10 cellular contexts compared by ENCODE assay signal in genomic region chr2:9769171-9770005, GRCh38.
A peak's percentile ranks its signal among the peaks of the same experiment; 100 is the strongest.
DNase-seq lines count a peak whose midpoint lies in the region; ATAC-seq and TF ChIP-seq lines count a peak whose summit lies in the region.
"Had no signal": no experiment of that assay in that cellular context is flagged by ENCODE, and none has a peak within 500 bp of the region (broad histone marks: within the 10 kb centered on the region; RNA-seq: fewer than 3 reads in every experiment).

No MANE protein-coding gene starts in this region.

- no peak for TF ChIP-seq CTCF in uterus (IDR thresholded peaks at IDR 0.05)

- no peaks in the 10 kb centered on the region for H3K27me3 ChIP-seq in uterus
- H3K27me3 ChIP-seq: cardiac muscle cell had no signal

- ATAC-seq in natural killer cell treated with Interleukin-12 subunit alpha and Interleukin-12 subunit beta and Interleukin-15 and Interleukin-18, amount 100 ng/mL, for 72 hours = no peak

- no peak overlapping the region for H3K27ac Mint-ChIP-seq in natural killer cell treated with Interleukin-12 subunit alpha and Interleukin-12 subunit beta and Interleukin-15 and Interleukin-18, amount 100 ng/mL, for 72 hours
- H3K27ac Mint-ChIP-seq: T-helper 1 cell treated with Interleukin-12 subunit alpha and Interleukin-12 subunit beta and Interleukin-4 antibody, amounts not matched to agents 30 μg/mL and 1 μg/mL, for 36 hours had no signal

- no peak for TF ChIP-seq POLR2A in uterus (IDR thresholded peaks at IDR 0.05)

- peaks cover 0 to 7% of the 10 kb centered on the region in 2 donors for H3K4me1 ChIP-seq in uterus

- H3K9me3 Mint-ChIP-seq in natural killer cell treated with Interleukin-12 subunit alpha and Interleukin-12 subunit beta and Interleukin-15 and Interleukin-18, amount 100 ng/mL, for 72 hours = no peaks in the 10 kb centered on the region
- H3K9me3 Mint-ChIP-seq: T-helper 1 cell treated with Interleukin-12 subunit alpha and Interleukin-12 subunit beta and Interleukin-4 antibody, amounts not matched to agents 30 μg/mL and 1 μg/mL, for 36 hours had no signal

- H3K4me3 Mint-ChIP-seq in natural killer cell treated with Interleukin-12 subunit alpha and Interleukin-12 subunit beta and Interleukin-15 and Interleukin-18, amount 100 ng/mL, for 72 hours = no peak overlapping the region
- H3K4me3 Mint-ChIP-seq: T-helper 1 cell treated with Interleukin-12 subunit alpha and Interleukin-12 subunit beta and Interleukin-4 antibody, amounts not matched to agents 30 μg/mL and 1 μg/mL, for 36 hours had no signal

- H3K4me3 ChIP-seq in uterus = no peak overlapping the region
- H3K4me3 ChIP-seq: cardiac muscle cell had no signal

- H3K9me3 ChIP-seq in uterus = no peaks in the 10 kb centered on the region

- DNase-seq in activated CD8-positive, alpha-beta memory T cell treated with anti-CD3 and anti-CD28 coated beads, Interleukin-2, amount 50 U/mL, for 4 hours = peak; percentile 26
- no peak for DNase-seq in activated CD8-positive, alpha-beta memory T cell treated with anti-CD3 and anti-CD28 coated beads, Interleukin-2, amount 50 U/mL, for 48 hours
- peak; percentile 35 for DNase-seq in NCI-H2171 treated with DMSO at 0.1 percent for 48 hours (lab: John Stamatoyannopoulos, UW)
- peak; percentile 56 for DNase-seq in cerebellar cortex (ENCODE audit: low spot score)
- DNase-seq in stimulated activated CD4-positive, alpha-beta T cell treated with anti-CD3 and anti-CD28 coated beads, TNF-alpha, amount 100 ng/mL, for 4 hours (ENCODE audit: low read depth in 3 of 3) = peak in 2 of 3 experiments; percentile 21 to 30
- DNase-seq in uterus = no peak
- DNase-seq in medulla oblongata (ENCODE audit: extremely low spot score) = no peak
- no peak for DNase-seq in natural killer cell treated with Interleukin-12 subunit alpha and Interleukin-12 subunit beta and Interleukin-15 and Interleukin-18, amount 100 ng/mL, for 72 hours (ENCODE audit: low spot score)

- H3K36me3 ChIP-seq in uterus = no peaks in the 10 kb centered on the region
- H3K36me3 ChIP-seq: cardiac muscle cell had no signal

- H3K27ac ChIP-seq in uterus = no peak overlapping the region
- H3K27ac ChIP-seq: cardiac muscle cell had no signal

- H3K36me3 Mint-ChIP-seq in natural killer cell treated with Interleukin-12 subunit alpha and Interleukin-12 subunit beta and Interleukin-15 and Interleukin-18, amount 100 ng/mL, for 72 hours = no peaks in the 10 kb centered on the region

- no peaks in the 10 kb centered on the region for H3K27me3 Mint-ChIP-seq in natural killer cell treated with Interleukin-12 subunit alpha and Interleukin-12 subunit beta and Interleukin-15 and Interleukin-18, amount 100 ng/mL, for 72 hours

- intact Hi-C loops in uterus (cut with DNase I; ENCODE audit: low total_unique reads) = no loop called here

- H3K4me1 Mint-ChIP-seq in natural killer cell treated with Interleukin-12 subunit alpha and Interleukin-12 subunit beta and Interleukin-15 and Interleukin-18, amount 100 ng/mL, for 72 hours (ENCODE audit: low read depth in 2 of 2) = peaks cover 6 to 14% of the 10 kb centered on the region in 2 donors

Comparison
In these comparisons a context has a peak if more than half of its experiments do, and no peak if none do; other contexts are left out.
1. DNase-seq: peak in activated CD8-positive, alpha-beta memory T cell treated with anti-CD3 and anti-CD28 coated beads, Interleukin-2, amount 50 U/mL, for 4 hours (single experiment), NCI-H2171 treated with DMSO at 0.1 percent for 48 hours (single experiment), cerebellar cortex (single experiment) and stimulated activated CD4-positive, alpha-beta T cell treated with anti-CD3 and anti-CD28 coated beads, TNF-alpha, amount 100 ng/mL, for 4 hours (2 of 3); none in activated CD8-positive, alpha-beta memory T cell treated with anti-CD3 and anti-CD28 coated beads, Interleukin-2, amount 50 U/mL, for 48 hours (single experiment), uterus (0 of 2), medulla oblongata (single experiment) and natural killer cell treated with Interleukin-12 subunit alpha and Interleukin-12 subunit beta and Interleukin-15 and Interleukin-18, amount 100 ng/mL, for 72 hours (single experiment).